Comparison of ENCODE assay signal across 14 cellular contexts in genomic region chr18:44876024-44876423, GRCh38.
"Had no signal": no experiment of that assay in that cellular context is flagged by ENCODE, and none has a peak within 500 bp of the region (broad histone marks: within the 10 kb centered on the region; RNA-seq: fewer than 3 reads in every experiment).

No MANE protein-coding gene starts in this region.

- DNase-seq: cortex of kidney; effector memory CD8-positive, alpha-beta T cell; left lung; mesenchymal stem cell; naive thymus-derived CD4-positive, alpha-beta T cell; nucleus accumbens; sigmoid colon; stimulated activated CD4-positive, alpha-beta T cell treated with anti-CD3 and anti-CD28 coated beads, Interleukin-2, amount 100 ng/mL, for 24 hours; stimulated activated CD4-positive, alpha-beta T cell treated with anti-CD3 and anti-CD28 coated beads, Interleukin-4, amount 100 ng/mL, for 24 hours; stimulated activated naive CD8-positive, alpha-beta T cell treated with anti-CD3 and anti-CD28 coated beads, Interleukin-15, Interleukin-2, amounts not matched to agents 100 U/mL and 50 U/mL, for 24 hours; substantia nigra; testis; tibial artery had no signal

- ATAC-seq: effector memory CD8-positive, alpha-beta T cell; left lung; naive thymus-derived CD4-positive, alpha-beta T cell; stimulated activated effector memory CD8-positive, alpha-beta T cell treated with anti-CD3 and anti-CD28 coated beads, Interleukin-12 subunit alpha, Interleukin-12 subunit beta, amount 100 ng/mL, for 72 hours; stimulated activated naive CD8-positive, alpha-beta T cell treated with anti-CD3 and anti-CD28 coated beads, Interleukin-15, Interleukin-2, amounts not matched to agents 100 U/mL and 50 U/mL, for 24 hours had no signal
